Comparison of ENCODE assay signal across 2 cellular contexts in the genomic region with DNA sequence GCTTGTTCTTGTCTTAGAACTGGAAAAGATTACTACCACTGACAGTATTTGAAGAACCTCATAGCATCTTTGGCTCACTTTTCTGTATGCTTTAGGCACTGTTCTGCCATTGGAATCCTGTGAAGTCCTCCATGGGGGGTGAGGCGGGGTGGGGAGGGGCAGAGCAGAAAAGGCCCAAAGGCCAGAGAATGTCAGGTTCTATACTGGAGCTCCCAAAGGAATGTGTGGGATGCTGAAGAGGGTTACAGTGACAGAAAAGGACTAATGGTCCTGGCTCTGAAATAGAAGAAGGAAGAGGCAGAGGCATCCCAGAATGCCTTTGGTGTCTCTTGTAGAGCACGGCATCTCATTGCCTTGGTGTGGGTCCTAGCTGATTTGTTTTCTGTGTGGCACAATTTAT.
TF ChIP-seq lines count a peak whose summit lies in the region.

No MANE protein-coding gene starts in this region.

TF ChIP-seq in WTC11, 78 proteins besides CTCF, POLR2A, EP300 and RAD21:
- TF ChIP-seq, protein P1, sequence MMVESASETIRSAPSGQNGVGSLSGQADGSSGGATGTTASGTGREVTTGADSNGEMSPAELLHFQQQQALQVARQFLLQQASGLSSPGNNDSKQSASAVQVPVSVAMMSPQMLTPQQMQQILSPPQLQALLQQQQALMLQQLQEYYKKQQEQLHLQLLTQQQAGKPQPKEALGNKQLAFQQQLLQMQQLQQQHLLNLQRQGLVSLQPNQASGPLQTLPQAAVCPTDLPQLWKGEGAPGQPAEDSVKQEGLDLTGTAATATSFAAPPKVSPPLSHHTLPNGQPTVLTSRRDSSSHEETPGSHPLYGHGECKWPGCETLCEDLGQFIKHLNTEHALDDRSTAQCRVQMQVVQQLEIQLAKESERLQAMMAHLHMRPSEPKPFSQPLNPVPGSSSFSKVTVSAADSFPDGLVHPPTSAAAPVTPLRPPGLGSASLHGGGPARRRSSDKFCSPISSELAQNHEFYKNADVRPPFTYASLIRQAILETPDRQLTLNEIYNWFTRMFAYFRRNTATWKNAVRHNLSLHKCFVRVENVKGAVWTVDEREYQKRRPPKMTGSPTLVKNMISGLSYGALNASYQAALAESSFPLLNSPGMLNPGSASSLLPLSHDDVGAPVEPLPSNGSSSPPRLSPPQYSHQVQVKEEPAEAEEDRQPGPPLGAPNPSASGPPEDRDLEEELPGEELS (CRISPR knock-in tag; IDR thresholded peaks at IDR 0.05) = no peak
- TF ChIP-seq, protein P2, sequence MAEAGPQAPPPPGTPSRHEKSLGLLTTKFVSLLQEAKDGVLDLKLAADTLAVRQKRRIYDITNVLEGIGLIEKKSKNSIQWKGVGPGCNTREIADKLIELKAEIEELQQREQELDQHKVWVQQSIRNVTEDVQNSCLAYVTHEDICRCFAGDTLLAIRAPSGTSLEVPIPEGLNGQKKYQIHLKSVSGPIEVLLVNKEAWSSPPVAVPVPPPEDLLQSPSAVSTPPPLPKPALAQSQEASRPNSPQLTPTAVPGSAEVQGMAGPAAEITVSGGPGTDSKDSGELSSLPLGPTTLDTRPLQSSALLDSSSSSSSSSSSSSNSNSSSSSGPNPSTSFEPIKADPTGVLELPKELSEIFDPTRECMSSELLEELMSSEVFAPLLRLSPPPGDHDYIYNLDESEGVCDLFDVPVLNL (CRISPR knock-in tag; IDR thresholded peaks at IDR 0.05; ENCODE audit: borderline replicate concordance, low read depth) = no peak
- TF ChIP-seq, protein P3, sequence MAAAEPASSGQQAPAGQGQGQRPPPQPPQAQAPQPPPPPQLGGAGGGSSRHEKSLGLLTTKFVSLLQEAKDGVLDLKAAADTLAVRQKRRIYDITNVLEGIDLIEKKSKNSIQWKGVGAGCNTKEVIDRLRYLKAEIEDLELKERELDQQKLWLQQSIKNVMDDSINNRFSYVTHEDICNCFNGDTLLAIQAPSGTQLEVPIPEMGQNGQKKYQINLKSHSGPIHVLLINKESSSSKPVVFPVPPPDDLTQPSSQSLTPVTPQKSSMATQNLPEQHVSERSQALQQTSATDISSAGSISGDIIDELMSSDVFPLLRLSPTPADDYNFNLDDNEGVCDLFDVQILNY (CRISPR knock-in tag; IDR thresholded peaks at IDR 0.05) = no peak
- TF ChIP-seq OVOL2 (CRISPR knock-in tag; IDR thresholded peaks at IDR 0.05; ENCODE audit: borderline replicate concordance) (no peak), SMAD4 (CRISPR knock-in tag; IDR thresholded peaks at IDR 0.05) (no peak), KAT7 (CRISPR knock-in tag; IDR thresholded peaks at IDR 0.05; ENCODE audit: borderline replicate concordance) (no peak)
- TF ChIP-seq, protein P4, sequence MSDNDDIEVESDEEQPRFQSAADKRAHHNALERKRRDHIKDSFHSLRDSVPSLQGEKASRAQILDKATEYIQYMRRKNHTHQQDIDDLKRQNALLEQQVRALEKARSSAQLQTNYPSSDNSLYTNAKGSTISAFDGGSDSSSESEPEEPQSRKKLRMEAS (CRISPR knock-in tag; IDR thresholded peaks at IDR 0.05) = no peak
- TF ChIP-seq, protein P5, sequence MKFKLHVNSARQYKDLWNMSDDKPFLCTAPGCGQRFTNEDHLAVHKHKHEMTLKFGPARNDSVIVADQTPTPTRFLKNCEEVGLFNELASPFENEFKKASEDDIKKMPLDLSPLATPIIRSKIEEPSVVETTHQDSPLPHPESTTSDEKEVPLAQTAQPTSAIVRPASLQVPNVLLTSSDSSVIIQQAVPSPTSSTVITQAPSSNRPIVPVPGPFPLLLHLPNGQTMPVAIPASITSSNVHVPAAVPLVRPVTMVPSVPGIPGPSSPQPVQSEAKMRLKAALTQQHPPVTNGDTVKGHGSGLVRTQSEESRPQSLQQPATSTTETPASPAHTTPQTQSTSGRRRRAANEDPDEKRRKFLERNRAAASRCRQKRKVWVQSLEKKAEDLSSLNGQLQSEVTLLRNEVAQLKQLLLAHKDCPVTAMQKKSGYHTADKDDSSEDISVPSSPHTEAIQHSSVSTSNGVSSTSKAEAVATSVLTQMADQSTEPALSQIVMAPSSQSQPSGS (CRISPR knock-in tag; IDR thresholded peaks at IDR 0.05; ENCODE audit: borderline replicate concordance, low read depth) = no peak

TF ChIP-seq in SK-N-SH, 30 proteins besides CTCF, POLR2A, EP300 and RAD21:
- TF ChIP-seq NRF1 (IDR thresholded peaks at IDR 0.05; ENCODE audit: low read depth, low read length) = no peak
- TF ChIP-seq JUND (IDR thresholded peaks at IDR 0.05) = no peak
- no peak for TF ChIP-seq SIN3A (IDR thresholded peaks at IDR 0.05; ENCODE audit: borderline replicate concordance, low read depth, low read length)
- TF ChIP-seq FOXJ3 (CRISPR knock-in tag; IDR thresholded peaks at IDR 0.05) = no peak
- TF ChIP-seq, protein P6, sequence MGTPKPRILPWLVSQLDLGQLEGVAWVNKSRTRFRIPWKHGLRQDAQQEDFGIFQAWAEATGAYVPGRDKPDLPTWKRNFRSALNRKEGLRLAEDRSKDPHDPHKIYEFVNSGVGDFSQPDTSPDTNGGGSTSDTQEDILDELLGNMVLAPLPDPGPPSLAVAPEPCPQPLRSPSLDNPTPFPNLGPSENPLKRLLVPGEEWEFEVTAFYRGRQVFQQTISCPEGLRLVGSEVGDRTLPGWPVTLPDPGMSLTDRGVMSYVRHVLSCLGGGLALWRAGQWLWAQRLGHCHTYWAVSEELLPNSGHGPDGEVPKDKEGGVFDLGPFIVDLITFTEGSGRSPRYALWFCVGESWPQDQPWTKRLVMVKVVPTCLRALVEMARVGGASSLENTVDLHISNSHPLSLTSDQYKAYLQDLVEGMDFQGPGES (IDR thresholded peaks at IDR 0.05; ENCODE audit: low read depth, low read length) = no peak
- no peak for TF ChIP-seq GABPA (IDR thresholded peaks at IDR 0.05; ENCODE audit: low read depth)
- no peak for TF ChIP-seq EZH2phosphoT487 (IDR thresholded peaks at IDR 0.05; ENCODE audit: borderline replicate concordance, low read depth)
- no peak for TF ChIP-seq RFX5 (IDR thresholded peaks at IDR 0.05; ENCODE audit: low read length)
- no peak for TF ChIP-seq CHD2 (IDR thresholded peaks at IDR 0.05; ENCODE audit: low read length, partially characterized antibody)
- TF ChIP-seq NFIC (IDR thresholded peaks at IDR 0.05; ENCODE audit: borderline replicate concordance) = no peak
- TF ChIP-seq RXRA (IDR thresholded peaks at IDR 0.05; ENCODE audit: borderline replicate concordance, low read depth) = no peak
- TF ChIP-seq MXI1 (IDR thresholded peaks at IDR 0.05; ENCODE audit: low read depth, low read length) = no peak
- no peak for TF ChIP-seq TAF1 (IDR thresholded peaks at IDR 0.05; ENCODE audit: borderline replicate concordance, low read depth, low read length)
- no peak for TF ChIP-seq GATA2 (CRISPR knock-in tag; IDR thresholded peaks at IDR 0.05)
- TF ChIP-seq FOXM1 (IDR thresholded peaks at IDR 0.05; ENCODE audit: low read depth) = no peak
- no peak for TF ChIP-seq RCOR1 (IDR thresholded peaks at IDR 0.05; ENCODE audit: low read length)
- TF ChIP-seq POLR2AphosphoS5 (IDR thresholded peaks at IDR 0.05; ENCODE audit: low read depth, low read length) = no peak
- no peak for TF ChIP-seq FOSL2 (IDR thresholded peaks at IDR 0.05; ENCODE audit: borderline replicate concordance, low read depth)
- TF ChIP-seq, protein P7, sequence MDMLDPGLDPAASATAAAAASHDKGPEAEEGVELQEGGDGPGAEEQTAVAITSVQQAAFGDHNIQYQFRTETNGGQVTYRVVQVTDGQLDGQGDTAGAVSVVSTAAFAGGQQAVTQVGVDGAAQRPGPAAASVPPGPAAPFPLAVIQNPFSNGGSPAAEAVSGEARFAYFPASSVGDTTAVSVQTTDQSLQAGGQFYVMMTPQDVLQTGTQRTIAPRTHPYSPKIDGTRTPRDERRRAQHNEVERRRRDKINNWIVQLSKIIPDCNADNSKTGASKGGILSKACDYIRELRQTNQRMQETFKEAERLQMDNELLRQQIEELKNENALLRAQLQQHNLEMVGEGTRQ (IDR thresholded peaks at IDR 0.05; ENCODE audit: borderline replicate concordance, low read depth, low read length) = no peak
TF ChIP-seq in SK-N-SH: peak in this region for 0.
